In the genomic region with DNA sequence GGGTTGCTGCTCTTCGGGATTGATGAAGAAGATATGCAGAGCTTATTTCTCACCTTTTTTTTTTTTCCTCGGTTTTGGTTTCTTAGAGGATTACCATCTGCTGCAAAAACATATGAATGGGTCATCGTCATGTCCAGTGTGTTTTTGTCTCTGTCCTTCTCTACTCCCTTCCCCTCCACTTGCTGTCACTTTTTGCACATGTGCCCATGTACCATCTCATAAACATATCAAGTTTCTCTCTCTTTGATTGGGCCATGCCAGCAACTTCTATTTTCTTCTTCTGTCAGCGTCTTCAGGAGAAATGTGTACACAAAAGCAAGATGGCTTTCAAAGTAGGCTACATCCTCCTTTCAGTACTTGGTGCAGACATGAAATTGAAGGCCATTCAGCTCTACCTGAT, we compare ENCODE assay signal across 18 cellular contexts. TPM values are rescaled to one million over a fixed set of nuclear protein-coding genes. Genes with fewer than 3 reads are reported as not detected.
DNase-seq lines count a peak whose midpoint lies in the region; ATAC-seq and TF ChIP-seq lines count a peak whose summit lies in the region.
"Had no signal": no experiment of that assay in that cellular context is flagged by ENCODE, and none has a peak within 500 bp of the region (broad histone marks: within the 10 kb centered on the region; RNA-seq: fewer than 3 reads in every experiment).

No MANE protein-coding gene starts in this region.

- H4K91ac ChIP-seq in IMR-90 (ENCODE audit: insufficient read depth, low read depth, low read length) = peak overlapping the region; percentile 46; the same call in 1 of the 2 replicates

- H3K18ac ChIP-seq in IMR-90 (ENCODE audit: low read depth, low read length) = peak overlapping the region; percentile 63

- H3K9me3 ChIP-seq in IMR-90 (ENCODE audit: control insufficient read depth, insufficient read depth, low read length) (no peaks in the 10 kb centered on the region), muscle layer of duodenum (ENCODE audit: control insufficient read depth in 1 of 2, low read length in 2 of 2) (no peaks in the 10 kb centered on the region)
- H3K9me3 ChIP-seq in naive thymus-derived CD4-positive, alpha-beta T cell (ENCODE audit: control insufficient read depth in 2 of 3, low read length in 3 of 3) = no peaks in the 10 kb centered on the region

- H2AFZ ChIP-seq in IMR-90 (replicated peaks; ENCODE audit: low read length, poor library complexity) = no peak overlapping the region

- H3K4me3 Mint-ChIP-seq in naive thymus-derived CD4-positive, alpha-beta T cell = no peak overlapping the region
- no peak overlapping the region for H3K4me3 Mint-ChIP-seq in stimulated activated naive B cell treated with anti-CD40 and anti-IgM and Interleukin-4, amounts not matched to agents 10 μg/mL and 1 μg/mL and 100 μg/mL, for 72 hours
- H3K4me3 Mint-ChIP-seq: T-helper 17 cell had no signal

- peaks cover 0 to 47% (median 29%) of the 10 kb centered on the region in 7 donors for H3K4me1 Mint-ChIP-seq in naive thymus-derived CD4-positive, alpha-beta T cell
- H3K4me1 Mint-ChIP-seq in stimulated activated naive B cell treated with anti-CD40 and anti-IgM and Interleukin-4, amounts not matched to agents 10 μg/mL and 1 μg/mL and 100 μg/mL, for 72 hours = peaks cover 0 to 3% of the 10 kb centered on the region in 2 donors
- H3K4me1 Mint-ChIP-seq: T-helper 17 cell had no signal

- H3K4me2 ChIP-seq in IMR-90 (ENCODE audit: low read depth, low read length) = no peak overlapping the region

- H3K36me3 ChIP-seq in IMR-90 (ENCODE audit: control insufficient read depth, insufficient read depth, low read length) (peaks cover 10% of the 10 kb centered on the region), muscle layer of duodenum (ENCODE audit: control insufficient read depth in 1 of 2, insufficient read depth in 2 of 2, low read length in 2 of 2) (peaks cover 8 to 20% of the 10 kb centered on the region in 2 donors)
- no peaks in the 10 kb centered on the region for H3K36me3 ChIP-seq in naive thymus-derived CD4-positive, alpha-beta T cell (ENCODE audit: control insufficient read depth in 2 of 3, insufficient read depth in 3 of 3, low read length in 3 of 3)

- H3K36me3 Mint-ChIP-seq in naive thymus-derived CD4-positive, alpha-beta T cell = peaks cover 0 to 7% (median 0%) of the 10 kb centered on the region in 5 donors
- no peaks in the 10 kb centered on the region for H3K36me3 Mint-ChIP-seq in stimulated activated naive B cell treated with anti-CD40 and anti-IgM and Interleukin-4, amounts not matched to agents 10 μg/mL and 1 μg/mL and 100 μg/mL, for 72 hours

- no peak overlapping the region for H3K4me3 ChIP-seq in IMR-90 (ENCODE audit: insufficient read depth, low read depth, low read length)
- peak overlapping the region in 10 of 59 donors; percentile 0 to 46 (median 28) for H3K4me3 ChIP-seq in dorsolateral prefrontal cortex
- H3K4me3 ChIP-seq in muscle layer of duodenum (ENCODE audit: low read depth in 1 of 2, low read length in 2 of 2) = no peak overlapping the region
- H3K4me3 ChIP-seq in naive thymus-derived CD4-positive, alpha-beta T cell (ENCODE audit: low read length) = no peak overlapping the region

- dilution Hi-C loops in IMR-90 (cut with HindIII; ENCODE audit: low sequenced_read_pairs, unreplicated experiment) = no loop called here

- no peak for TF ChIP-seq POLR2A in IMR-90 (IDR thresholded peaks at IDR 0.05; ENCODE audit: low read depth, low read length)

- H3K27me3 Mint-ChIP-seq in naive thymus-derived CD4-positive, alpha-beta T cell = peaks cover 0 to 13% (median 0%) of the 10 kb centered on the region in 5 donors
- H3K27me3 Mint-ChIP-seq in stimulated activated naive B cell treated with anti-CD40 and anti-IgM and Interleukin-4, amounts not matched to agents 10 μg/mL and 1 μg/mL and 100 μg/mL, for 72 hours = no peaks in the 10 kb centered on the region
- H3K27me3 Mint-ChIP-seq: T-helper 17 cell had no signal

- H3K79me1 ChIP-seq in IMR-90 (ENCODE audit: low read depth in 1 of 2, low read length in 2 of 2) = peaks cover 10 to 38% of the 10 kb centered on the region in 2 experiments; a peak in 3 of 4 replicates

- peak overlapping the region; percentile 29; the same call in 1 of the 2 replicates for H3K27ac ChIP-seq in IMR-90 (ENCODE audit: insufficient read depth, low read length)
- peak overlapping the region in 58 of 59 donors; percentile 77 to 98 (median 93) for H3K27ac ChIP-seq in dorsolateral prefrontal cortex
- peak overlapping the region; percentile 84 for H3K27ac ChIP-seq in muscle layer of duodenum (ENCODE audit: low read length)
- H3K27ac ChIP-seq in temporal lobe (ENCODE audit: low read depth, low read length) = peak overlapping the region; percentile 85
- no peak overlapping the region for H3K27ac ChIP-seq in naive thymus-derived CD4-positive, alpha-beta T cell (ENCODE audit: low read depth, low read length)
- H3K27ac ChIP-seq: C4-2B had no signal

- H2BK15ac ChIP-seq in IMR-90 (ENCODE audit: low read depth, low read length) = 0 out of 3 replicates have a peak overlapping the region, but pooled peaks have one; percentile 27

- H2BK120ac ChIP-seq in IMR-90 (ENCODE audit: low read depth, low read length) = peak overlapping the region; percentile 13

- no peaks in the 10 kb centered on the region; the same call in 1 of the 2 replicates for H3K9me1 ChIP-seq in IMR-90 (ENCODE audit: insufficient read depth, low read length)

- no peaks in the 10 kb centered on the region; the same call in 1 of the 2 replicates for H4K20me1 ChIP-seq in IMR-90 (ENCODE audit: insufficient read depth, low read length)

- H3K4me1 ChIP-seq in IMR-90 (ENCODE audit: control insufficient read depth, insufficient read depth, low read length) = peaks cover 18% of the 10 kb centered on the region
- peaks cover 19 to 41% of the 10 kb centered on the region in 2 donors for H3K4me1 ChIP-seq in muscle layer of duodenum (ENCODE audit: control insufficient read depth in 1 of 2, insufficient read depth in 2 of 2, low read length in 2 of 2)
- H3K4me1 ChIP-seq in naive thymus-derived CD4-positive, alpha-beta T cell (ENCODE audit: control insufficient read depth in 2 of 2, insufficient read depth in 2 of 2, low read length in 2 of 2) = no peaks in the 10 kb centered on the region

- H4K5ac ChIP-seq in IMR-90 (ENCODE audit: low read depth, low read length) = peak overlapping the region; percentile 73

- peaks cover 0 to 12% (median 5%) of the 10 kb centered on the region in 11 donors for H3K9me3 Mint-ChIP-seq in naive thymus-derived CD4-positive, alpha-beta T cell
- peaks cover 5 to 6% of the 10 kb centered on the region in 2 donors for H3K9me3 Mint-ChIP-seq in stimulated activated naive B cell treated with anti-CD40 and anti-IgM and Interleukin-4, amounts not matched to agents 10 μg/mL and 1 μg/mL and 100 μg/mL, for 72 hours

- CTCF ChIA-PET in IMR-90 (lab: Yijun Ruan, JAX) = interaction anchor here (0.6 kb wide), 1 partner anchor 38 kb away, joined by 5 read pairs; no protein-coding TSS in a partner anchor
- CTCF ChIA-PET in naive thymus-derived CD4-positive, alpha-beta T cell (lab: Charles Lee) = no interaction called here

- no peak for ATAC-seq in IMR-90 (ENCODE audit: low read depth)
- no peak for ATAC-seq in naive thymus-derived CD4-positive, alpha-beta T cell
- ATAC-seq in stimulated activated naive B cell treated with anti-CD40 and anti-IgM and Interleukin-4, amounts not matched to agents 10 μg/mL and 1 μg/mL and 100 μg/mL, for 72 hours (replicated peaks) = no peak
- ATAC-seq: Panc1, T-helper 17 cell had no signal

- no CpG with 5 or more reads among the region's 4 CpGs for WGBS in IMR-90 (ENCODE audit: extremely low coverage in 2 of 2, insufficient read length in 1 of 2), 2 experiments

- no TSS peak for BruUV-seq in IMR-90 (replicated peaks; lab: Mats Ljungman, UMichigan)

- H3K27ac Mint-ChIP-seq in naive thymus-derived CD4-positive, alpha-beta T cell = peak overlapping the region in 2 of 9 donors; percentile 10 to 94
- no peak overlapping the region for H3K27ac Mint-ChIP-seq in stimulated activated naive B cell treated with anti-CD40 and anti-IgM and Interleukin-4, amounts not matched to agents 10 μg/mL and 1 μg/mL and 100 μg/mL, for 72 hours
- H3K27ac Mint-ChIP-seq: T-helper 17 cell had no signal

- no peaks in the 10 kb centered on the region for H3K27me3 ChIP-seq in IMR-90 (ENCODE audit: control insufficient read depth, insufficient read depth, low read length)
- H3K27me3 ChIP-seq in dorsolateral prefrontal cortex = no peaks in the 10 kb centered on the region
- no peaks in the 10 kb centered on the region for H3K27me3 ChIP-seq in muscle layer of duodenum (ENCODE audit: low read depth, low read length)
- no peaks in the 10 kb centered on the region for H3K27me3 ChIP-seq in naive thymus-derived CD4-positive, alpha-beta T cell (ENCODE audit: control insufficient read depth in 2 of 2, insufficient read depth in 2 of 2, low read length in 2 of 2)

- intact Hi-C loops in IMR-90 (cut with micrococcal nuclease) (no loop called here), dorsolateral prefrontal cortex (cut with DNase I) (loop anchor here (2.0 to 5.0 kb wide), 2 partner anchors 57 to 58 kb away; a partner anchor contains a TSS)
- intact Hi-C loops in naive thymus-derived CD4-positive, alpha-beta T cell (cut with micrococcal nuclease) = loop anchor here in 1 of 2 donors (2.0 to 10.0 kb wide), 2 partner anchors 57 to 195 kb away; a partner anchor contains a TSS

- H4K8ac ChIP-seq in IMR-90 (ENCODE audit: low read depth in 2 of 2, low read length in 2 of 2) = peak overlapping the region in 1 of 2 experiments; percentile 61; a peak in 1 of 4 replicates

- no peak for TF ChIP-seq CTCF in IMR-90 (conservative IDR thresholded peaks at IDR 0.05; ENCODE audit: low read depth, low read length)
- no peak for TF ChIP-seq CTCF in dorsolateral prefrontal cortex (IDR thresholded peaks at IDR 0.05 in 54 of 56, conservative IDR thresholded peaks at IDR 0.05 in 2 of 56; ENCODE audit: low read depth in 1 of 56, partially characterized antibody in 56 of 56)

- no peak overlapping the region for H3K23ac ChIP-seq in IMR-90 (ENCODE audit: low read depth, low read length)

- in situ Hi-C loops in IMR-90 (cut with MboI; ENCODE audit: low sequenced_read_pairs) = loop anchor here (5.0 kb wide), 1 partner anchor 58 kb away; a partner anchor contains a TSS

- H3K9ac ChIP-seq in IMR-90 (ENCODE audit: low read depth, low read length) = no peak overlapping the region

- H2AK5ac ChIP-seq in IMR-90 (ENCODE audit: low read depth, low read length) = peak overlapping the region; percentile 77

- no peak overlapping the region for H3K56ac ChIP-seq in IMR-90 (ENCODE audit: extremely low read depth, insufficient read depth, low read length)

- peak overlapping the region; percentile 85 for H2BK5ac ChIP-seq in IMR-90 (ENCODE audit: low read depth, low read length, poor library complexity, severe bottlenecking)

- DNase-seq in IMR-90 (no peak), dorsolateral prefrontal cortex (no peak), activated T-cell treated with anti-CD3 and anti-CD28 coated beads for 4 hours (no peak), SK-N-DZ (ENCODE audit: low spot score) (no peak)
- no peak for DNase-seq in naive thymus-derived CD4-positive, alpha-beta T cell
- DNase-seq in stimulated activated naive B cell treated with anti-CD40 and anti-IgM and Interleukin-4, amounts not matched to agents 10 μg/mL and 1 μg/mL and 100 μg/mL, for 72 hours = no peak
- DNase-seq: activated CD4-positive, CD25-positive, alpha-beta regulatory T cell treated with anti-CD3 and anti-CD28 coated beads, Interleukin-2, amount 50 U/mL, for 72 hours; activated CD8-positive, alpha-beta memory T cell treated with anti-CD3 and anti-CD28 coated beads, Interleukin-2, amount 50 U/mL, for 48 hours; activated naive CD4-positive, alpha-beta T cell treated with anti-CD3 and anti-CD28 coated beads, Interleukin-2, amount 50 U/mL, for 16 hours; DND-41; NCI-H2029 treated with DMSO at 0.1 percent for 48 hours; NCI-H524 treated with DMSO at 0.1 percent for 48 hours; stimulated activated CD4-positive, alpha-beta T cell treated with anti-CD3 and anti-CD28 coated beads, Interleukin-4, amount 100 ng/mL, for 24 hours; T-helper 17 cell had no signal

- peak overlapping the region; percentile 42; the same call in 1 of the 2 replicates for H3K4ac ChIP-seq in IMR-90 (ENCODE audit: low read depth, low read length)

- no peak for TF ChIP-seq RAD21 in IMR-90 (IDR thresholded peaks at IDR 0.05; ENCODE audit: low read length)

- 0 out of 2 replicates have a peak overlapping the region, but pooled peaks have one; percentile 13 for H3K14ac ChIP-seq in IMR-90 (replicated peaks; ENCODE audit: low read depth, low read length)

- H2BK20ac ChIP-seq in IMR-90 (ENCODE audit: low read depth, low read length) = 0 out of 2 replicates have a peak overlapping the region, but pooled peaks have one; percentile 6

- POLR2A ChIA-PET in IMR-90 (lab: Charles Lee; ENCODE audit: unreplicated experiment) = no interaction called here
- POLR2A ChIA-PET in naive thymus-derived CD4-positive, alpha-beta T cell (lab: Charles Lee) = no interaction called here

- no peak overlapping the region for H2AK9ac ChIP-seq in IMR-90 (replicated peaks; ENCODE audit: low read depth, low read length, poor library complexity)

RNA-seq across cellular contexts. Expression of a gene that starts 57.1 kb away (rescaled TPM):
- total RNA-seq in IMR-90 (2012; rRNA removed) = 16.1 and 18.8 TPM in 2 replicates
- polyA plus RNA-seq in IMR-90 (2012; rRNA removed) = 6.1 and 7.8 TPM in 2 replicates
- 2.6 TPM in 2 replicates for polyA plus RNA-seq in IMR-90 (2012; cell fraction: cytosol; rRNA removed)
- 5.7 and 10.1 TPM in 2 replicates for polyA plus RNA-seq in IMR-90 (2012; cell fraction: nucleus; rRNA removed; ENCODE audit: low replicate concordance)
- 10 to 100 TPM; 28.3 to 76.5 (median 48.5) TPM for total RNA-seq in dorsolateral prefrontal cortex
- 78.7 TPM for total RNA-seq in temporal lobe
- 1 to 10 TPM in 2 of 5 experiments, under 1 TPM in 3; 0.11 to 3.2 (median 0.57) TPM for total RNA-seq in naive thymus-derived CD4-positive, alpha-beta T cell
- under 1 TPM in 1 of 2 donors, not detected in 1; 0.48 TPM for polyA plus RNA-seq in naive thymus-derived CD4-positive, alpha-beta T cell
- polyA plus RNA-seq in SK-N-DZ (2014; cell fraction: cytosol; rRNA removed) = 3.8 and 4.0 TPM in 2 replicates
- 1.8 and 3.3 TPM in 2 replicates for polyA plus RNA-seq in SK-N-DZ (2014; cell fraction: nucleus; rRNA removed)
